In genomic region chr5:161535762-161536161, GRCh38 we compare ENCODE assay signal across 12 cellular contexts. TPM values are rescaled to one million over a fixed set of nuclear protein-coding genes. Genes with fewer than 3 reads are reported as not detected.
A peak's percentile ranks its signal among the peaks of the same experiment; 100 is the strongest.
DNase-seq lines count a peak whose midpoint lies in the region; ATAC-seq and TF ChIP-seq lines count a peak whose summit lies in the region.
"Had no signal": no experiment of that assay in that cellular context is flagged by ENCODE, and none has a peak within 500 bp of the region (broad histone marks: within the 10 kb centered on the region; RNA-seq: fewer than 3 reads in every experiment).

No MANE protein-coding gene starts in this region.

- no peak for TF ChIP-seq CTCF in WTC11 (IDR thresholded peaks at IDR 0.05)

- H3K4me1 Mint-ChIP-seq in WTC11: no peaks in the 10 kb centered on the region
- no peaks in the 10 kb centered on the region for H3K4me1 Mint-ChIP-seq in natural killer cell treated with Interleukin-12 subunit alpha and Interleukin-12 subunit beta and Interleukin-15 and Interleukin-18, amount 100 ng/mL, for 72 hours (ENCODE audit: low read depth in 2 of 2)
- H3K4me1 Mint-ChIP-seq: B cell had no signal

- CTCF ChIA-PET in WTC11 (lab: Charles Lee): interaction anchor here (0.6 to 1.3 kb wide), 7 partner anchors 9 to 565 kb away, joined by 3 to 6 read pairs (median 3); no protein-coding TSS in a partner anchor

- H3K36me3 Mint-ChIP-seq in WTC11: no peaks in the 10 kb centered on the region
- no peaks in the 10 kb centered on the region for H3K36me3 Mint-ChIP-seq in natural killer cell treated with Interleukin-12 subunit alpha and Interleukin-12 subunit beta and Interleukin-15 and Interleukin-18, amount 100 ng/mL, for 72 hours

- DNase-seq in DMS53 (lab: John Stamatoyannopoulos, UW) (peak; percentile 62), WTC11 (ENCODE audit: low spot score) (no peak), SKM-1 treated with dmso at 0.1 percent for 144 hours (lab: John Stamatoyannopoulos, UW; ENCODE audit: unreplicated experiment) (no peak), NCI-H128 (lab: John Stamatoyannopoulos, UW; ENCODE audit: unreplicated experiment) (no peak), cerebellar cortex (ENCODE audit: low spot score) (no peak)
- DNase-seq in natural killer cell treated with Interleukin-12 subunit alpha and Interleukin-12 subunit beta and Interleukin-15 and Interleukin-18, amount 100 ng/mL, for 72 hours (ENCODE audit: low spot score): no peak
- DNase-seq: activated gamma-delta T cell, NCI-H1417 treated with DMSO at 0.1 percent for 48 hours, sigmoid colon had no signal

- H3K27ac Mint-ChIP-seq in WTC11: no peak overlapping the region
- no peak overlapping the region for H3K27ac Mint-ChIP-seq in natural killer cell treated with Interleukin-12 subunit alpha and Interleukin-12 subunit beta and Interleukin-15 and Interleukin-18, amount 100 ng/mL, for 72 hours
- H3K27ac Mint-ChIP-seq: B cell had no signal

- no peak overlapping the region for H3K4me3 Mint-ChIP-seq in WTC11
- H3K4me3 Mint-ChIP-seq in natural killer cell treated with Interleukin-12 subunit alpha and Interleukin-12 subunit beta and Interleukin-15 and Interleukin-18, amount 100 ng/mL, for 72 hours: no peak overlapping the region
- H3K4me3 Mint-ChIP-seq: B cell had no signal

- no peaks in the 10 kb centered on the region for H3K27me3 Mint-ChIP-seq in WTC11 (ENCODE audit: low read depth)
- H3K27me3 Mint-ChIP-seq in natural killer cell treated with Interleukin-12 subunit alpha and Interleukin-12 subunit beta and Interleukin-15 and Interleukin-18, amount 100 ng/mL, for 72 hours: no peaks in the 10 kb centered on the region
- H3K27me3 Mint-ChIP-seq: B cell had no signal

- POLR2A ChIA-PET in WTC11 (lab: Charles Lee): interaction anchor here (1.0 kb wide), 1 partner anchor 10 kb away, joined by 3 read pairs; the partner anchor contains the start of gene GABRB2

- H3K9me3 Mint-ChIP-seq in WTC11: no peaks in the 10 kb centered on the region
- H3K9me3 Mint-ChIP-seq in natural killer cell treated with Interleukin-12 subunit alpha and Interleukin-12 subunit beta and Interleukin-15 and Interleukin-18, amount 100 ng/mL, for 72 hours: peaks cover 11% of the 10 kb centered on the region

- ATAC-seq in GM19351 (IDR thresholded peaks at IDR 0.05; ENCODE audit: unreplicated experiment) (peak; percentile 80), HG03095 (IDR thresholded peaks at IDR 0.05; ENCODE audit: unreplicated experiment) (peak; percentile 63), WTC11 (peak; percentile 84)
- ATAC-seq in natural killer cell treated with Interleukin-12 subunit alpha and Interleukin-12 subunit beta and Interleukin-15 and Interleukin-18, amount 100 ng/mL, for 72 hours: no peak

TF ChIP-seq in WTC11, 78 proteins besides CTCF, POLR2A, EP300 and RAD21:
- TF ChIP-seq KAT7 (CRISPR knock-in tag; IDR thresholded peaks at IDR 0.05; ENCODE audit: borderline replicate concordance): no peak
- no peak for TF ChIP-seq ESRRA (CRISPR knock-in tag; IDR thresholded peaks at IDR 0.05; ENCODE audit: borderline replicate concordance)

RNA-seq across cellular contexts. Expression of gene GABRB2, which starts 10.8 kb away (rescaled TPM):
- total RNA-seq in WTC11 (2021): 0.32 to 0.79 TPM (median 0.53 TPM) in 3 replicates
- total RNA-seq in natural killer cell treated with Interleukin-12 subunit alpha and Interleukin-12 subunit beta and Interleukin-15 and Interleukin-18, amount 100 ng/mL, for 72 hours: not detected

Comparison
In these comparisons a context has a peak if more than half of its experiments do, and no peak if none do; other contexts are left out.
1. ATAC-seq: peak in GM19351 (single experiment), HG03095 (single experiment) and WTC11 (single experiment); none in natural killer cell treated with Interleukin-12 subunit alpha and Interleukin-12 subunit beta and Interleukin-15 and Interleukin-18, amount 100 ng/mL, for 72 hours (0 of 2).